8 cellular contexts compared by ENCODE assay signal in the genomic region with DNA sequence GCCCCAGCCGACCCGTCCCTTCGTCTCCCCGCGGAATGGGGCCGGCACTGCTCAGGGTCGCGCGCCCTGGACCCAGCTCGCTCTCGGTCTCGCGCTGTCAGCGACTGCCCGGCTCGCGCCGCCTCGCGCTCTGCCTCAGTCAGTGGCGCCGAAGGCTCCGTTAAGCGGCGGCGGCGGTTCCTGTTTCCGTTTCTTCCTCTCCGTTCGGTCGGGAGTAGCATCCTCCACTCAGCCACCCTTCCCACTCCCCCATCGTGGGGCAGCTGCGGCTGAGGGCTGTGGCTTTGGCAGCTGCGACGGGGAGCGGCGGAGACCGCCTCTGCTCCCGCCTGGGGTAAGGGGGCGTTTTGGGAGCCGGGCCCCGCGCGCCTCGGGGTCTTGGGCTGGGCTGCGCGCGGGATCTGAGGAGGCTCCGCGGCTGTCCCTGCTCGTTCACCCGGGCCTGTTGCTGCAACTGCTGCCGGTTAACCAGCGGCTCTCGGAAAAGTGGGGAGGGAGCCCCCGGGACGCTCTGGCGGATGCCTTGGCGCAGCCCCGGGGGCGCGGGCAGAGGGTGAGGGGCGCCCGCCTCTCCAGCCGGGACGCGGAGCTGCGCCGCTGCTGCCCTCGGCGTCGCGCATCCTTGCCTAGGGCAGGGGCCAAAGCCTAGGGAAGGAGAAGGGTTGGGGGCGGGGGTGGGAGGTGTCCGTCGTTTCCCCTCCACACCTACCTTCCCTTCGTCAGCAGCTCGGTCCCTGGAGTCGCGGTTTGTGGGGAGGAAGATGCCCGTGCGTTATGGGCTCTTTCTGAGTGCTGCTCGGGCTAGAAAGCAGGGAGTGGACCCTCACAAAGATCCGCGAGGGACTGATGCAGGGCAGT. TPM values are rescaled to one million over a fixed set of nuclear protein-coding genes. Genes with fewer than 3 reads are reported as not detected.
DNase-seq lines count a peak whose midpoint lies in the region; ATAC-seq and TF ChIP-seq lines count a peak whose summit lies in the region.

No MANE protein-coding gene starts in this region.

- peaks cover 3% of the 10 kb centered on the region; the same call in 1 of the 2 replicates for H3K4me1 ChIP-seq in ES-I3 (ENCODE audit: insufficient read depth, low read length)
- H3K4me1 ChIP-seq in gastrocnemius medialis = peaks cover 4 to 8% of the 10 kb centered on the region in 2 donors

- H3K27me3 ChIP-seq in gastrocnemius medialis = no peaks in the 10 kb centered on the region

- TF ChIP-seq EP300 in Ishikawa (IDR thresholded peaks at IDR 0.05; ENCODE audit: borderline replicate concordance) = no peak

- H3K4me3 ChIP-seq in astrocyte of the cerebellum (ENCODE audit: low read depth, low read length) (peak overlapping the region; percentile 91), iPS-11a (ENCODE audit: low read depth, low read length) (peak overlapping the region; percentile 76), gastrocnemius medialis (peak overlapping the region; percentile 79 to 98 (median 94))

- in situ Hi-C loops in astrocyte of the cerebellum (cut with HindIII; ENCODE audit: low sequenced_read_pairs) = loop anchor here (5.0 kb wide), 1 partner anchor 181 kb away; no protein-coding TSS in a partner anchor
- in situ Hi-C loops in gastrocnemius medialis (cut with MboI; ENCODE audit: low sequenced_read_pairs in 4 of 4) = loop anchor here in 3 of 4 donors (10.0 to 25.0 kb wide), 2 partner anchors 412 to 549 kb away; no protein-coding TSS in a partner anchor

- no peak for TF ChIP-seq POLR2A in gastrocnemius medialis (IDR thresholded peaks at IDR 0.05)

- H3K9me3 ChIP-seq in ES-I3 (ENCODE audit: control insufficient read depth, insufficient read depth, low read length) (no peaks in the 10 kb centered on the region), gastrocnemius medialis (no peaks in the 10 kb centered on the region)

- TF ChIP-seq RAD21 in Ishikawa (IDR thresholded peaks at IDR 0.05; ENCODE audit: low read depth) = no peak

- no peak for TF ChIP-seq CTCF in astrocyte of the cerebellum (IDR thresholded peaks at IDR 0.05; ENCODE audit: low read depth, low read length, missing control alignments)
- no peak for TF ChIP-seq CTCF in gastrocnemius medialis (IDR thresholded peaks at IDR 0.05 in 4 of 5, conservative IDR thresholded peaks at IDR 0.05 in 1 of 5)

- H3K27ac ChIP-seq in gastrocnemius medialis = peak overlapping the region; percentile 82 to 93 (median 90)

- peak overlapping the region; percentile 90 for H3K9ac ChIP-seq in ES-I3 (ENCODE audit: low read depth, low read length)

- intact Hi-C loops in gastrocnemius medialis (cut with DNase I; ENCODE audit: low total_unique reads) = loop anchor here (1.0 to 10.0 kb wide), 7 partner anchors 50 to 1094 kb away; partner anchors contain the start of genes CHURC1, FNTB, GPHN and MAX

- H3K36me3 ChIP-seq in ES-I3 (ENCODE audit: insufficient read depth, low read length) = no peaks in the 10 kb centered on the region
- H3K36me3 ChIP-seq in gastrocnemius medialis = no peaks in the 10 kb centered on the region

- DNase-seq in SKM-1 (lab: John Stamatoyannopoulos, UW; ENCODE audit: unreplicated experiment) (peak; percentile 13), astrocyte of the cerebellum (ENCODE audit: low read depth) (peak; percentile 38), gastrocnemius medialis (no peak), cortex of kidney (lab: John Stamatoyannopoulos, UW) (no peak)

- ATAC-seq in GM21576 (IDR thresholded peaks at IDR 0.05; ENCODE audit: unreplicated experiment) (peak; percentile 39), gastrocnemius medialis (peak; percentile 60)

TF ChIP-seq in Ishikawa, 13 proteins besides CTCF, POLR2A, EP300 and RAD21:
- TF ChIP-seq ZBTB7A (IDR thresholded peaks at IDR 0.05; ENCODE audit: low read depth) (peak; percentile 78), TEAD4 (IDR thresholded peaks at IDR 0.05) (no peak), CEBPB (IDR thresholded peaks at IDR 0.05) (no peak)
- TF ChIP-seq, protein P1, sequence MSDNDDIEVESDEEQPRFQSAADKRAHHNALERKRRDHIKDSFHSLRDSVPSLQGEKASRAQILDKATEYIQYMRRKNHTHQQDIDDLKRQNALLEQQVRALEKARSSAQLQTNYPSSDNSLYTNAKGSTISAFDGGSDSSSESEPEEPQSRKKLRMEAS (IDR thresholded peaks at IDR 0.05) = peak; percentile 1
- TF ChIP-seq, protein P2, sequence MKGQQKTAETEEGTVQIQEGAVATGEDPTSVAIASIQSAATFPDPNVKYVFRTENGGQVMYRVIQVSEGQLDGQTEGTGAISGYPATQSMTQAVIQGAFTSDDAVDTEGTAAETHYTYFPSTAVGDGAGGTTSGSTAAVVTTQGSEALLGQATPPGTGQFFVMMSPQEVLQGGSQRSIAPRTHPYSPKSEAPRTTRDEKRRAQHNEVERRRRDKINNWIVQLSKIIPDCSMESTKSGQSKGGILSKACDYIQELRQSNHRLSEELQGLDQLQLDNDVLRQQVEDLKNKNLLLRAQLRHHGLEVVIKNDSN (IDR thresholded peaks at IDR 0.05) = 0 out of 2 replicates have a peak, but pooled peaks have one; percentile 7

RNA-seq across cellular contexts. Expression of gene FUT8, which starts 0.6 kb away (rescaled TPM):
- total RNA-seq in gastrocnemius medialis = 10 to 100 TPM in 1 of 4 donors, 1 to 10 TPM in 3; 6.5 to 11.3 (median 9.3) TPM

Comparison
In these comparisons a context has a peak if more than half of its experiments do, and no peak if none do; other contexts are left out.
1. DNase-seq: peak in SKM-1 (single experiment) and astrocyte of the cerebellum (single experiment); none in gastrocnemius medialis (0 of 2) and cortex of kidney (single experiment).
2. Peak in every context shown above with its lines, with median percentiles within 50 percentile points of each other: H3K4me3 ChIP-seq.